Comparison of ENCODE assay signal across 18 cellular contexts in the genomic region with DNA sequence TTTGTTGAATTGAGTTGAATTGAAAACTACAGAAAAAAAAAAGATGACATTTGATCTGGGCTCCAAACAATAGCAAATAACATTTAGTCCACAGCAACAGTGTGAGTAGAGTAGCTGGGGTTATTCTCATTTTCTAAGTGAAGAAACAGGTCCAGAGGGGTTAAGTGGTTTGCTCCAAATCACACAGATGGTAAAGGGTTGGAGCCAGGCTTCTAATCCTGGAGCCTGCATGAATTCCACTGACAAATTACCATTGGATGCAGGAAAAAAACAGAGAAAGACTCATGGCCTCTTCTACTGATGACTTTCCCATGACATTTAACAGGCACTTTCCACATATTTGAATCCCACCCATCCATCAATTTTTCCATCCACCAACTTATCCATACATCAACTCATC.
DNase-seq lines count a peak whose midpoint lies in the region; ATAC-seq and TF ChIP-seq lines count a peak whose summit lies in the region.
"Had no signal": no experiment of that assay in that cellular context is flagged by ENCODE, and none has a peak within 500 bp of the region (broad histone marks: within the 10 kb centered on the region; RNA-seq: fewer than 3 reads in every experiment).

No MANE protein-coding gene starts in this region.

- no peaks in the 10 kb centered on the region for H3K27me3 ChIP-seq in IMR-90 (ENCODE audit: control insufficient read depth, insufficient read depth, low read length)
- H3K27me3 ChIP-seq: BLaER1 treated with 17β-estradiol and CSF1 and Interleukin-3, amounts not matched to agents 10 nM and 100 nM had no signal

- H3K14ac ChIP-seq in IMR-90 (replicated peaks; ENCODE audit: low read depth, low read length): no peak overlapping the region

- intact Hi-C loops in IMR-90 (cut with micrococcal nuclease): no loop called here
- intact Hi-C loops in OCI-LY7 (cut with micrococcal nuclease; ENCODE audit: unreplicated experiment): no loop called here

- H3K27ac ChIP-seq in IMR-90 (ENCODE audit: insufficient read depth, low read length): no peak overlapping the region
- no peak overlapping the region for H3K27ac ChIP-seq in OCI-LY7 (ENCODE audit: low read depth, low read length, poor library complexity, severe bottlenecking)
- H3K27ac ChIP-seq: BLaER1 treated with 17β-estradiol and CSF1 and Interleukin-3, amounts not matched to agents 10 nM and 100 nM; C4-2B had no signal

- POLR2A ChIA-PET in IMR-90 (lab: Charles Lee; ENCODE audit: unreplicated experiment) (no interaction called here), OCI-LY7 (lab: Charles Lee) (no interaction called here)

- no peak overlapping the region for H2BK120ac ChIP-seq in IMR-90 (ENCODE audit: low read depth, low read length)

- no TSS peak for BruUV-seq in IMR-90 (replicated peaks; lab: Mats Ljungman, UMichigan)
- BruUV-seq in OCI-LY7 (replicated peaks; lab: Mats Ljungman, UMichigan): no TSS peak

- no peaks in the 10 kb centered on the region for H3K79me1 ChIP-seq in IMR-90 (ENCODE audit: low read depth in 1 of 2, low read length in 2 of 2)

- H4K91ac ChIP-seq in IMR-90 (ENCODE audit: insufficient read depth, low read depth, low read length): no peak overlapping the region

- no peak overlapping the region for H3K18ac ChIP-seq in IMR-90 (ENCODE audit: low read depth, low read length)

- CTCF ChIA-PET in IMR-90 (lab: Yijun Ruan, JAX): no interaction called here
- CTCF ChIA-PET in OCI-LY7 (lab: Charles Lee; ENCODE audit: unreplicated experiment): no interaction called here

- H3K9me3 ChIP-seq in IMR-90 (ENCODE audit: control insufficient read depth, insufficient read depth, low read length) (peaks cover 3% of the 10 kb centered on the region; the same call in 1 of the 2 replicates), OCI-LY7 (ENCODE audit: low read length) (no peaks in the 10 kb centered on the region)
- H3K9me3 ChIP-seq: BLaER1 treated with 17β-estradiol and CSF1 and Interleukin-3, amounts not matched to agents 10 nM and 100 nM; Caco-2 had no signal

- H3K4me2 ChIP-seq in IMR-90 (ENCODE audit: low read depth, low read length): no peak overlapping the region
- no peak overlapping the region for H3K4me2 ChIP-seq in OCI-LY7 (ENCODE audit: low read length)
- H3K4me2 ChIP-seq: BLaER1 treated with 17β-estradiol and CSF1 and Interleukin-3, amounts not matched to agents 10 nM and 100 nM had no signal

- H4K8ac ChIP-seq in IMR-90 (ENCODE audit: low read depth in 2 of 2, low read length in 2 of 2): no peak overlapping the region

- H3K23ac ChIP-seq in IMR-90 (ENCODE audit: low read depth, low read length): no peak overlapping the region

- no peak for TF ChIP-seq RAD21 in IMR-90 (IDR thresholded peaks at IDR 0.05; ENCODE audit: low read length)

- no peak overlapping the region for H2AFZ ChIP-seq in IMR-90 (replicated peaks; ENCODE audit: low read length, poor library complexity)
- H2AFZ ChIP-seq in OCI-LY7 (ENCODE audit: low read length): no peak overlapping the region

- peak overlapping the region; percentile 43 for H2BK5ac ChIP-seq in IMR-90 (ENCODE audit: low read depth, low read length, poor library complexity, severe bottlenecking)

- TF ChIP-seq POLR2A in IMR-90 (IDR thresholded peaks at IDR 0.05; ENCODE audit: low read depth, low read length): no peak

- in situ Hi-C loops in G401 (cut with HindIII; ENCODE audit: low sequenced_read_pairs): no loop called here
- in situ Hi-C loops in IMR-90 (cut with MboI; ENCODE audit: low sequenced_read_pairs): no loop called here

- H3K9me2 ChIP-seq in OCI-LY7 (ENCODE audit: insufficient read depth, low read length): no peaks in the 10 kb centered on the region

- H3K36me3 ChIP-seq in IMR-90 (ENCODE audit: control insufficient read depth, insufficient read depth, low read length) (no peaks in the 10 kb centered on the region), OCI-LY7 (ENCODE audit: insufficient read depth, low read length) (no peaks in the 10 kb centered on the region)
- H3K36me3 ChIP-seq: BLaER1 treated with 17β-estradiol and CSF1 and Interleukin-3, amounts not matched to agents 10 nM and 100 nM had no signal

- no peak overlapping the region for H2AK9ac ChIP-seq in IMR-90 (replicated peaks; ENCODE audit: low read depth, low read length, poor library complexity)

- H3K9me1 ChIP-seq in IMR-90 (ENCODE audit: insufficient read depth, low read length): no peaks in the 10 kb centered on the region

- DNase-seq in G401 (ENCODE audit: low spot score) (peak; percentile 75), IMR-90 (no peak), cerebellum (ENCODE audit: low spot score) (peak; percentile 22), OCI-LY7 (ENCODE audit: low spot score) (no peak), NCI-H1105 treated with DMSO at 0.1 percent for 48 hours (lab: John Stamatoyannopoulos, UW) (no peak), NCI-H128 (lab: John Stamatoyannopoulos, UW; ENCODE audit: unreplicated experiment) (no peak)
- DNase-seq: 8988T; ACHN; AML-193; Caco-2; Calu3; CD4-positive, alpha-beta T cell; CD8-positive, alpha-beta T cell; DMS79 treated with DMSO at 0.1 percent for 48 hours; GDM1 had no signal

- dilution Hi-C loops in IMR-90 (cut with HindIII; ENCODE audit: low sequenced_read_pairs, unreplicated experiment): no loop called here

- TF ChIP-seq CTCF in IMR-90 (conservative IDR thresholded peaks at IDR 0.05; ENCODE audit: low read depth, low read length) (no peak), OCI-LY7 (conservative IDR thresholded peaks at IDR 0.05; ENCODE audit: low read length) (no peak)

- H3K56ac ChIP-seq in IMR-90 (ENCODE audit: extremely low read depth, insufficient read depth, low read length): no peak overlapping the region

- no peak overlapping the region for H4K5ac ChIP-seq in IMR-90 (ENCODE audit: low read depth, low read length)

- no peak overlapping the region for H3K9ac ChIP-seq in IMR-90 (ENCODE audit: low read depth, low read length)
- H3K9ac ChIP-seq: BLaER1 treated with 17β-estradiol and CSF1 and Interleukin-3, amounts not matched to agents 10 nM and 100 nM had no signal

- ATAC-seq in IMR-90 (ENCODE audit: low read depth): no peak
- ATAC-seq: CD8-positive, alpha-beta T cell; GM12878 had no signal

- no peak overlapping the region for H3K4ac ChIP-seq in IMR-90 (ENCODE audit: low read depth, low read length)

- no peaks in the 10 kb centered on the region for H3K4me1 ChIP-seq in IMR-90 (ENCODE audit: control insufficient read depth, insufficient read depth, low read length)
- H3K4me1 ChIP-seq in OCI-LY7 (ENCODE audit: insufficient read depth, low read length, poor library complexity, severe bottlenecking): no peaks in the 10 kb centered on the region
- H3K4me1 ChIP-seq: BLaER1 treated with 17β-estradiol and CSF1 and Interleukin-3, amounts not matched to agents 10 nM and 100 nM; Caco-2 had no signal

- no peak overlapping the region for H2BK15ac ChIP-seq in IMR-90 (ENCODE audit: low read depth, low read length)

- H4K20me1 ChIP-seq in IMR-90 (ENCODE audit: insufficient read depth, low read length): no peaks in the 10 kb centered on the region
- no peaks in the 10 kb centered on the region for H4K20me1 ChIP-seq in OCI-LY7 (ENCODE audit: insufficient read depth, low read length)
- H4K20me1 ChIP-seq: BLaER1 treated with 17β-estradiol and CSF1 and Interleukin-3, amounts not matched to agents 10 nM and 100 nM had no signal

- no peaks in the 10 kb centered on the region for H3K79me2 ChIP-seq in OCI-LY7 (ENCODE audit: insufficient read depth, low read depth, low read length)

- H3K4me3 ChIP-seq in IMR-90 (ENCODE audit: insufficient read depth, low read depth, low read length) (no peak overlapping the region), OCI-LY7 (ENCODE audit: low read depth, low read length, poor library complexity, severe bottlenecking) (no peak overlapping the region)
- H3K4me3 ChIP-seq: BLaER1 treated with 17β-estradiol and CSF1 and Interleukin-3, amounts not matched to agents 10 nM and 100 nM; GM12878 had no signal

- H2BK20ac ChIP-seq in IMR-90 (ENCODE audit: low read depth, low read length): no peak overlapping the region

- no peak overlapping the region for H2AK5ac ChIP-seq in IMR-90 (ENCODE audit: low read depth, low read length)

TF ChIP-seq in IMR-90, 13 proteins besides CTCF, POLR2A, EP300 and RAD21:
- TF ChIP-seq CEBPB (IDR thresholded peaks at IDR 0.05; ENCODE audit: low read depth, low read length) (no peak), CHD1 (IDR thresholded peaks at IDR 0.05; ENCODE audit: low read depth, low read length) (no peak), RFX5 (IDR thresholded peaks at IDR 0.05; ENCODE audit: low read depth, low read length) (no peak), FOS (IDR thresholded peaks at IDR 0.05; ENCODE audit: low read depth, low read length) (no peak), NFE2L2 (IDR thresholded peaks at IDR 0.05; ENCODE audit: low read depth, low read length) (no peak), RCOR1 (IDR thresholded peaks at IDR 0.05; ENCODE audit: insufficient replicate concordance, low read length) (no peak), MXI1 (IDR thresholded peaks at IDR 0.05; ENCODE audit: borderline replicate concordance, low read depth, low read length) (no peak), BHLHE40 (IDR thresholded peaks at IDR 0.05; ENCODE audit: low read depth, low read length) (no peak), MAZ (IDR thresholded peaks at IDR 0.05; ENCODE audit: borderline replicate concordance, low read depth, low read length) (no peak), SMC3 (IDR thresholded peaks at IDR 0.05; ENCODE audit: low read depth, low read length) (no peak), MAFK (IDR thresholded peaks at IDR 0.05; ENCODE audit: low read depth, low read length) (no peak)
- TF ChIP-seq, protein P1, sequence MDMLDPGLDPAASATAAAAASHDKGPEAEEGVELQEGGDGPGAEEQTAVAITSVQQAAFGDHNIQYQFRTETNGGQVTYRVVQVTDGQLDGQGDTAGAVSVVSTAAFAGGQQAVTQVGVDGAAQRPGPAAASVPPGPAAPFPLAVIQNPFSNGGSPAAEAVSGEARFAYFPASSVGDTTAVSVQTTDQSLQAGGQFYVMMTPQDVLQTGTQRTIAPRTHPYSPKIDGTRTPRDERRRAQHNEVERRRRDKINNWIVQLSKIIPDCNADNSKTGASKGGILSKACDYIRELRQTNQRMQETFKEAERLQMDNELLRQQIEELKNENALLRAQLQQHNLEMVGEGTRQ (IDR thresholded peaks at IDR 0.05; ENCODE audit: low read depth, low read length): no peak
- TF ChIP-seq, protein P2, sequence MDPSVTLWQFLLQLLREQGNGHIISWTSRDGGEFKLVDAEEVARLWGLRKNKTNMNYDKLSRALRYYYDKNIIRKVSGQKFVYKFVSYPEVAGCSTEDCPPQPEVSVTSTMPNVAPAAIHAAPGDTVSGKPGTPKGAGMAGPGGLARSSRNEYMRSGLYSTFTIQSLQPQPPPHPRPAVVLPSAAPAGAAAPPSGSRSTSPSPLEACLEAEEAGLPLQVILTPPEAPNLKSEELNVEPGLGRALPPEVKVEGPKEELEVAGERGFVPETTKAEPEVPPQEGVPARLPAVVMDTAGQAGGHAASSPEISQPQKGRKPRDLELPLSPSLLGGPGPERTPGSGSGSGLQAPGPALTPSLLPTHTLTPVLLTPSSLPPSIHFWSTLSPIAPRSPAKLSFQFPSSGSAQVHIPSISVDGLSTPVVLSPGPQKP (IDR thresholded peaks at IDR 0.05; ENCODE audit: borderline replicate concordance, low read depth, low read length): no peak
TF ChIP-seq in IMR-90: peak in this region for 0.

Comparison
In these comparisons a context has a peak if more than half of its experiments do, and no peak if none do; other contexts are left out.
1. DNase-seq: peak in G401 (single experiment) and cerebellum (single experiment); none in IMR-90 (single experiment), OCI-LY7 (single experiment), NCI-H1105 treated with DMSO at 0.1 percent for 48 hours (single experiment) and NCI-H128 (single experiment).